In the genomic region with DNA sequence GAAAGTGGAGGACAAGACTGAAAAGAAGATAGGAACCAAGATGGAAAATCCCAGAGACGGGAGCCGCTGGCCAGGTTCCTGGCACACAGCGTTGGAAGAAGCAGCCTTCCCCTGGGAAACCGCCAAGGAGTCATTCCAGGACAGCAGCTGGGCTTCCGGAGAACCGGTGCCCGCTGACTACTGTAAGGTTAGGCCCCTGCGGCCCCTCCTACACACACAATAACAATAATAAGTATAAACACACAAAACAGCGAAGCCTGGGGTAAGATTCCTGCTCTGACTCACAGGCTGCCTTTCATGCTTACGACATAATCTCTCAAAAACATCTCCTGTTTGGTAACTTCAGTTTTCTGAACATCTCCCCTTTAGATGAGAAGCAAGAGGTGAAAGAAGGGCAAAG, we compare ENCODE assay signal across 10 cellular contexts. TPM values are rescaled to one million over a fixed set of nuclear protein-coding genes. Genes with fewer than 3 reads are reported as not detected.
DNase-seq lines count a peak whose midpoint lies in the region; ATAC-seq and TF ChIP-seq lines count a peak whose summit lies in the region.
"Had no signal": no experiment of that assay in that cellular context is flagged by ENCODE, and none has a peak within 500 bp of the region (broad histone marks: within the 10 kb centered on the region; RNA-seq: fewer than 3 reads in every experiment).

No MANE protein-coding gene starts in this region.

- peak; percentile 88 for DNase-seq in DMS 273 (lab: John Stamatoyannopoulos, UW; ENCODE audit: unreplicated experiment)
- peak; percentile 73 for DNase-seq in RPMI7951 (ENCODE audit: low read depth)
- DNase-seq in fibroblast of villous mesenchyme (ENCODE audit: low read depth): peak; percentile 83
- peak; percentile 72 to 86 (median 80) for DNase-seq in ovary
- no peak for DNase-seq in NOMO-1 (lab: John Stamatoyannopoulos, UW; ENCODE audit: unreplicated experiment in 2 of 2)
- no peak for DNase-seq in NCI-H1048 (lab: John Stamatoyannopoulos, UW)
- no peak for DNase-seq in OCI-M1 (lab: John Stamatoyannopoulos, UW)
- DNase-seq: CD4-positive, CD25-positive, alpha-beta regulatory T cell; effector CD4-positive, alpha-beta T cell had no signal

- TF ChIP-seq EP300 in ovary (IDR thresholded peaks at IDR 0.05): no peak

- H3K4me3 ChIP-seq in fibroblast of villous mesenchyme (ENCODE audit: low read depth, low read length) (no peak overlapping the region), ovary (no peak overlapping the region)

- H3K9me3 ChIP-seq in ovary: no peaks in the 10 kb centered on the region

- no peak for TF ChIP-seq POLR2A in ovary (IDR thresholded peaks at IDR 0.05)

- WGBS in ovary, 3 donors: 0 to 3% (median 3%) methylated on average over 10 of the region's 10 CpGs

- TF ChIP-seq CTCF in fibroblast of villous mesenchyme (IDR thresholded peaks at IDR 0.05; ENCODE audit: insufficient read depth, low read depth, low read length) (no peak), ovary (IDR thresholded peaks at IDR 0.05) (no peak)

- no peak for ATAC-seq in GM18873 (IDR thresholded peaks at IDR 0.05; ENCODE audit: low FRiP score, unreplicated experiment)

- intact Hi-C loops in ovary (cut with DNase I): no loop called here

- H3K36me3 ChIP-seq in ovary: no peaks in the 10 kb centered on the region

- no peak overlapping the region for H3K27ac ChIP-seq in ovary

- H3K27me3 ChIP-seq in ovary: no peaks in the 10 kb centered on the region

- H3K4me1 ChIP-seq in ovary (ENCODE audit: insufficient read depth): peaks cover 7% of the 10 kb centered on the region

RNA-seq across cellular contexts. Expression of a gene that starts 28.1 kb away (rescaled TPM):
- total RNA-seq in RPMI7951 (2014; rRNA removed; shearing (Covaris generic)): not detected in 2 replicates
- total RNA-seq in fibroblast of villous mesenchyme: under 0.01 and 0.32 TPM in 2 replicates
- total RNA-seq in ovary: 1 to 10 TPM; 1.2 to 7.0 (median 2.1) TPM
- 1 to 10 TPM; 2.7 to 3.8 TPM for polyA plus RNA-seq in ovary

Comparison
In these comparisons a context has a peak if more than half of its experiments do, and no peak if none do; other contexts are left out.
1. DNase-seq: peak in DMS 273 (single experiment), RPMI7951 (single experiment), fibroblast of villous mesenchyme (single experiment) and ovary (5 of 5); none in NOMO-1 (0 of 2), NCI-H1048 (single experiment) and OCI-M1 (single experiment).